12 cellular contexts compared by ENCODE assay signal in genomic region chr15:66400351-66400774, GRCh38. TPM values are rescaled to one million over a fixed set of nuclear protein-coding genes. Genes with fewer than 3 reads are reported as not detected.
DNase-seq lines count a peak whose midpoint lies in the region; ATAC-seq and TF ChIP-seq lines count a peak whose summit lies in the region.
"Had no signal": no experiment of that assay in that cellular context is flagged by ENCODE, and none has a peak within 500 bp of the region (broad histone marks: within the 10 kb centered on the region; RNA-seq: fewer than 3 reads in every experiment).

No MANE protein-coding gene starts in this region.

- peaks cover 63% of the 10 kb centered on the region for H4K20me1 ChIP-seq in neural progenitor cell (ENCODE audit: low read depth)

- peaks cover 97% of the 10 kb centered on the region for H3K79me2 ChIP-seq in neural progenitor cell (ENCODE audit: low read depth)

- in situ Hi-C loops in astrocyte of the spinal cord (cut with HindIII; ENCODE audit: low sequenced_read_pairs): no loop called here

- H3K27me3 ChIP-seq in neural progenitor cell: no peaks in the 10 kb centered on the region
- H3K27me3 ChIP-seq in gastroesophageal sphincter: no peaks in the 10 kb centered on the region

- H3K36me3 Mint-ChIP-seq in T-helper 1 cell treated with Interleukin-12 subunit alpha and Interleukin-12 subunit beta and Interleukin-4 antibody, amounts not matched to agents 30 μg/mL and 1 μg/mL, for 36 hours (ENCODE audit: low read depth): peaks cover 25% of the 10 kb centered on the region
- H3K36me3 Mint-ChIP-seq in neural progenitor cell: peaks cover 19% of the 10 kb centered on the region

- TF ChIP-seq POLR2A in gastroesophageal sphincter (IDR thresholded peaks at IDR 0.05): no peak

- H3K36me3 ChIP-seq in neural progenitor cell: no peaks in the 10 kb centered on the region
- peaks cover 0 to 15% of the 10 kb centered on the region in 2 donors for H3K36me3 ChIP-seq in gastroesophageal sphincter

- no peaks in the 10 kb centered on the region for H3K9me3 Mint-ChIP-seq in T-helper 1 cell treated with Interleukin-12 subunit alpha and Interleukin-12 subunit beta and Interleukin-4 antibody, amounts not matched to agents 30 μg/mL and 1 μg/mL, for 36 hours
- no peaks in the 10 kb centered on the region for H3K9me3 Mint-ChIP-seq in neural progenitor cell
- H3K9me3 Mint-ChIP-seq: IgD-negative memory B cell; stimulated activated effector memory CD8-positive, alpha-beta T cell treated with anti-CD3 and anti-CD28 coated beads, Interleukin-12 subunit alpha, Interleukin-12 subunit beta, amount 100 ng/mL, for 72 hours had no signal

- H2AFZ ChIP-seq in neural progenitor cell (replicated peaks): no peak overlapping the region

- H3K4me2 ChIP-seq in neural progenitor cell: no peak overlapping the region

- H3K4me1 Mint-ChIP-seq in T-helper 1 cell treated with Interleukin-12 subunit alpha and Interleukin-12 subunit beta and Interleukin-4 antibody, amounts not matched to agents 30 μg/mL and 1 μg/mL, for 36 hours (ENCODE audit: low read depth): peaks cover 56% of the 10 kb centered on the region
- peaks cover 11% of the 10 kb centered on the region for H3K4me1 Mint-ChIP-seq in neural progenitor cell

- H3K9ac ChIP-seq in neural progenitor cell: no peak overlapping the region

- TF ChIP-seq CTCF in astrocyte of the spinal cord (IDR thresholded peaks at IDR 0.05; ENCODE audit: low read depth, low read length) (no peak), neural progenitor cell (IDR thresholded peaks at IDR 0.05) (no peak), gastroesophageal sphincter (IDR thresholded peaks at IDR 0.05) (no peak), omental fat pad (IDR thresholded peaks at IDR 0.05) (no peak)

- H3K9me3 ChIP-seq in neural progenitor cell (ENCODE audit: low read depth) (no peaks in the 10 kb centered on the region), gastroesophageal sphincter (no peaks in the 10 kb centered on the region)

- DNase-seq in T-helper 1 cell (no peak), LHCN-M2 (ENCODE audit: low read depth) (peak; percentile 71), astrocyte of the spinal cord (ENCODE audit: low read depth, low spot score) (peak; percentile 52), neural progenitor cell (ENCODE audit: low spot score) (no peak), omental fat pad (ENCODE audit: low spot score) (no peak), glomerular visceral epithelial cell (ENCODE audit: extremely low spot score) (no peak)
- DNase-seq: stimulated activated CD4-positive, alpha-beta T cell treated with anti-CD3 and anti-CD28 coated beads, Interleukin-15, amount 100 ng/mL, for 24 hours had no signal

- H3K4me1 ChIP-seq in neural progenitor cell (peaks cover 40% of the 10 kb centered on the region), gastroesophageal sphincter (peaks cover 3 to 24% (median 3%) of the 10 kb centered on the region in 3 donors)

- H3K27ac ChIP-seq in neural progenitor cell (peak overlapping the region; percentile 32), gastroesophageal sphincter (no peak overlapping the region)

- no peaks in the 10 kb centered on the region for H3K27me3 Mint-ChIP-seq in T-helper 1 cell treated with Interleukin-12 subunit alpha and Interleukin-12 subunit beta and Interleukin-4 antibody, amounts not matched to agents 30 μg/mL and 1 μg/mL, for 36 hours (ENCODE audit: low read depth)
- no peaks in the 10 kb centered on the region for H3K27me3 Mint-ChIP-seq in neural progenitor cell (ENCODE audit: insufficient read depth, low read depth)
- H3K27me3 Mint-ChIP-seq: IgD-negative memory B cell had no signal

- H3K27ac Mint-ChIP-seq in T-helper 1 cell treated with Interleukin-12 subunit alpha and Interleukin-12 subunit beta and Interleukin-4 antibody, amounts not matched to agents 30 μg/mL and 1 μg/mL, for 36 hours: peak overlapping the region; percentile 2
- H3K27ac Mint-ChIP-seq in neural progenitor cell: no peak overlapping the region
- H3K27ac Mint-ChIP-seq: IgD-negative memory B cell had no signal

- ATAC-seq in gastroesophageal sphincter (no peak), omental fat pad (ENCODE audit: low FRiP score) (no peak)
- ATAC-seq: Right ventricle myocardium inferior; stimulated activated effector memory CD8-positive, alpha-beta T cell treated with anti-CD3 and anti-CD28 coated beads, Interleukin-12 subunit alpha, Interleukin-12 subunit beta, amount 100 ng/mL, for 72 hours had no signal

- no peak overlapping the region for H3K4me3 Mint-ChIP-seq in T-helper 1 cell treated with Interleukin-12 subunit alpha and Interleukin-12 subunit beta and Interleukin-4 antibody, amounts not matched to agents 30 μg/mL and 1 μg/mL, for 36 hours
- H3K4me3 Mint-ChIP-seq in neural progenitor cell: no peak overlapping the region

- no peak for TF ChIP-seq EP300 in gastroesophageal sphincter (IDR thresholded peaks at IDR 0.05)

- H3K4me3 ChIP-seq in astrocyte of the spinal cord (ENCODE audit: low read depth, low read length): no peak overlapping the region
- no peak overlapping the region for H3K4me3 ChIP-seq in neural progenitor cell
- H3K4me3 ChIP-seq in gastroesophageal sphincter: no peak overlapping the region

- peaks cover 7% of the 10 kb centered on the region for H3F3A ChIP-seq in neural progenitor cell (ENCODE audit: low read depth)

- WGBS in gastroesophageal sphincter (ENCODE audit: low coverage in 1 of 2), 2 donors: 83 to 86% methylated on average over 3 of the region's 3 CpGs

RNA-seq across cellular contexts. Expression of gene MAP2K1, which starts 13.7 kb away (rescaled TPM):
- 60.5 and 68.4 TPM in 2 replicates for total RNA-seq in LHCN-M2 (2014; rRNA removed)
- 41.6 TPM for polyA plus RNA-seq in LHCN-M2 (2012)
- 42.6 and 55.2 TPM in 2 replicates for total RNA-seq in neural progenitor cell (ENCODE audit: low replicate concordance)
- 10 to 100 TPM; 27.7 to 47.1 (median 39.6) TPM for total RNA-seq in gastroesophageal sphincter
- 10 to 100 TPM; 49.3 to 63.2 (median 59.6) TPM for total RNA-seq in omental fat pad

RNA-seq across cellular contexts. Expression of gene TIPIN, which starts 43.9 kb away (rescaled TPM):
- total RNA-seq in LHCN-M2 (2014; rRNA removed) (19.6 and 23.2 TPM in 2 replicates), neural progenitor cell (ENCODE audit: low replicate concordance) (19.5 and 28.9 TPM in 2 replicates), gastroesophageal sphincter (1 to 10 TPM; 2.9 to 9.1 (median 4.3) TPM), omental fat pad (1 to 10 TPM; 2.3 to 5.8 (median 5.2) TPM)
- polyA plus RNA-seq in LHCN-M2 (2012): 12.3 TPM

Comparison
In these comparisons a context has a peak if more than half of its experiments do, and no peak if none do; other contexts are left out.
1. DNase-seq: peak in LHCN-M2 (single experiment) and astrocyte of the spinal cord (single experiment); none in T-helper 1 cell (0 of 5), neural progenitor cell (single experiment), omental fat pad (single experiment) and glomerular visceral epithelial cell (single experiment).